24 cellular contexts compared by ENCODE assay signal in the genomic region with DNA sequence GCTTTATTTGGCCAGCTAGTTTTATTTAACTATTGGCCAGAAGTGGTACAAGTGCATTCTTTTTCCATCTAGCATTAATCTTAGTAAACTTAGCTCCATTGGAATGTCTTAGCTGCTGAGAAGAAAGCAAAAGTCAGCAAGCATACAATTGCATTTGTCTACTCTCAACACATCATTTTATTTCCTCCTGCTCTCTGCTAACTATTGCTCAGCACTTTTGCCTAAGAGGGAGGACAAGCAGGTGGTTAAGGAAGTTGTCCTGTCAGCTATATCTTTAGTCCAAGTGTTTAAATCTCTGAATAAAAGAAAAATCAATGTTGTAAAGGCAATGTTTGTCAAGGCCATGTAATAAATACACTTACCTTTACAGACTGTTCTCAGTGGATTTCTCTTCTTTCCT.
"Had no signal": no experiment of that assay in that cellular context is flagged by ENCODE, and none has a peak within 500 bp of the region (broad histone marks: within the 10 kb centered on the region; RNA-seq: fewer than 3 reads in every experiment).

No MANE protein-coding gene starts in this region.

- FAIRE-seq: astrocyte, endothelial cell of umbilical vein, TTC549 had no signal

- DNase-seq: activated CD4-positive, alpha-beta memory T cell treated with anti-CD3 and anti-CD28 coated beads for 36 hours; activated CD4-positive, alpha-beta T cell treated with anti-CD3 and anti-CD28 coated beads, Interleukin-2, amount 10 ng/mL, durations not matched to agents 24 days and 14 days; activated CD8-positive, alpha-beta memory T cell treated with anti-CD3 and anti-CD28 coated beads, Interleukin-2, amount 50 U/mL, for 4 hours; activated gamma-delta T cell; activated naive CD4-positive, alpha-beta T cell treated with anti-CD3 and anti-CD28 coated beads, Interleukin-2, amount 10 ng/mL, durations not matched to agents 7 days and 5 days; activated naive CD8-positive, alpha-beta T cell treated with anti-CD3 and anti-CD28 coated beads, Interleukin-2, amount 10 ng/mL, durations not matched to agents 7 days and 5 days; activated T-cell treated with anti-CD3 and anti-CD28 coated beads, Interleukin-2, amount 50 U/mL, for 1 hour; caudate nucleus; heart right ventricle; left ventricle myocardium inferior; right lobe of liver; stimulated activated CD4-positive, alpha-beta T cell treated with anti-CD3 and anti-CD28 coated beads, Interleukin-12 subunit alpha, Interleukin-12 subunit beta, amount 100 ng/mL, for 4 hours; stimulated activated CD4-positive, alpha-beta T cell treated with anti-CD3 and anti-CD28 coated beads, Interleukin-4, amount 100 ng/mL, for 24 hours; T-helper 9 cell; trophoblast cell; uterus; WERI-Rb-1 had no signal

- H3K36me3 ChIP-seq: heart right ventricle, left ventricle myocardium inferior, right lobe of liver, thoracic aorta, uterus, WERI-Rb-1 had no signal

- ATAC-seq: activated CD4-positive, CD25-positive, alpha-beta regulatory T cell treated with anti-CD3 and anti-CD28 coated beads, Interleukin-2, amount 50 U/mL, for 24 hours; heart right ventricle; stimulated activated effector memory CD8-positive, alpha-beta T cell treated with anti-CD3 and anti-CD28 coated beads, Interleukin-12 subunit alpha, Interleukin-12 subunit beta, amount 100 ng/mL, for 72 hours had no signal

- H3K9me3 ChIP-seq: heart right ventricle, left ventricle myocardium inferior, right lobe of liver, thoracic aorta, uterus had no signal

- H3K27ac ChIP-seq: heart right ventricle, left ventricle myocardium inferior, right lobe of liver, thoracic aorta, uterus, WERI-Rb-1 had no signal

- H3K4me1 ChIP-seq: uterus had no signal

- H3K27me3 ChIP-seq: heart right ventricle, right lobe of liver, uterus had no signal

- H3K4me3 ChIP-seq: heart right ventricle, left ventricle myocardium inferior, lung, right lobe of liver, thoracic aorta, uterus had no signal
